1 cellular context compared by ENCODE assay signal in the genomic region with DNA sequence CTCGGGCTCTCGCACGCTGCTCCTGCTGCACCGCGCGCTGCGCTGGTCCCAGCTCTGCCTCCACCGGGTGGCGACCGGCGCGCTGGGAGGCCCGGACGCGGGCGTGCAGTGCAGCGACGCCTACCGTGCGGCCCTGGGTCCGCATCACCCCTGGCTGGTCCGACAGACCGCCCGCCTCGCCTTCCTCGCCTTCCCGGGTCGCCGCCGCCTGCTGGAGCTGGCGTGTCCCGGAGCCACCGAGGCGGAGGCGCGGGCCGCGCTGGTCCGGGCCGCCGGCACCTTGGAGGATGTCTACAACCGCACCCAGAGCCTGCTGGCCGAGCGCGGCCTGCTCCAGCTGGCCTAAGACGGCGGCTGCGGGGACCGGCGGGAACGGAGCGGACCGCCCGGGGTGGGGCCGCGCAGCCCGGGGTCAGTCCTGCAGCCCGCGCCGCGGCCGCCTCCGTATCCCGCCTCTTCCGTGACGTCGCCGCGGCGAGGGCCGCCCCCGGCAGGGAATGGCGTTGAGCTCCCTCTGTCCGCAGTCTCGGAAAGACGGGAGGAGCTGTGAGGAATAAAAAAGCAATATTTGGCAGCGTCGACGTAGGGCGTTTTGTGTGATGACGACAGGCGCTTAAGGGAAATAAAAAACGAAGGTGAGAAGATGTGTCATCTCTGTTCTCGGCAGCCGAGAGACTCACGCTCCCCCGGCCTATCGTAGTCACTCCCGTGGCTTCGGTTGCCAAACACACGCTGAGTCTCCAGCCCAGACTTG.
A peak's percentile ranks its signal among the peaks of the same experiment; 100 is the strongest.
TF ChIP-seq lines count a peak whose summit lies in the region.

No MANE protein-coding gene starts in this region.

TF ChIP-seq in H1, 55 proteins besides CTCF, POLR2A, EP300 and RAD21:
- no peak for TF ChIP-seq MAFK (IDR thresholded peaks at IDR 0.05; ENCODE audit: low read depth, low read length)
- peak; percentile 41; the same call in 1 of the 2 replicates for TF ChIP-seq PHF8 (conservative IDR thresholded peaks at IDR 0.05; ENCODE audit: low read depth, low read length)
- TF ChIP-seq, protein P1, sequence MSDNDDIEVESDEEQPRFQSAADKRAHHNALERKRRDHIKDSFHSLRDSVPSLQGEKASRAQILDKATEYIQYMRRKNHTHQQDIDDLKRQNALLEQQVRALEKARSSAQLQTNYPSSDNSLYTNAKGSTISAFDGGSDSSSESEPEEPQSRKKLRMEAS (IDR thresholded peaks at IDR 0.05) = peak; percentile 52; the same call in 1 of the 2 replicates
- no peak; a peak in 1 of 4 replicates for TF ChIP-seq HDAC2 (IDR thresholded peaks at IDR 0.05; ENCODE audit: borderline replicate concordance in 1 of 2, low read depth in 2 of 2, low read length in 2 of 2)
- no peak for TF ChIP-seq KDM5A (IDR thresholded peaks at IDR 0.05; ENCODE audit: low read length)
- TF ChIP-seq GTF2F1 (IDR thresholded peaks at IDR 0.05; ENCODE audit: borderline replicate concordance, low read depth, low read length) = no peak
- TF ChIP-seq JUN (IDR thresholded peaks at IDR 0.05; ENCODE audit: low read depth, low read length) = no peak
- TF ChIP-seq SIX5 (IDR thresholded peaks at IDR 0.05; ENCODE audit: low read depth, low read length) = no peak
- TF ChIP-seq, protein P2, sequence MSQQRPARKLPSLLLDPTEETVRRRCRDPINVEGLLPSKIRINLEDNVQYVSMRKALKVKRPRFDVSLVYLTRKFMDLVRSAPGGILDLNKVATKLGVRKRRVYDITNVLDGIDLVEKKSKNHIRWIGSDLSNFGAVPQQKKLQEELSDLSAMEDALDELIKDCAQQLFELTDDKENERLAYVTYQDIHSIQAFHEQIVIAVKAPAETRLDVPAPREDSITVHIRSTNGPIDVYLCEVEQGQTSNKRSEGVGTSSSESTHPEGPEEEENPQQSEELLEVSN (IDR thresholded peaks at IDR 0.05) = peak; percentile 55; the same call in 1 of the 2 replicates
- TF ChIP-seq, protein P3, sequence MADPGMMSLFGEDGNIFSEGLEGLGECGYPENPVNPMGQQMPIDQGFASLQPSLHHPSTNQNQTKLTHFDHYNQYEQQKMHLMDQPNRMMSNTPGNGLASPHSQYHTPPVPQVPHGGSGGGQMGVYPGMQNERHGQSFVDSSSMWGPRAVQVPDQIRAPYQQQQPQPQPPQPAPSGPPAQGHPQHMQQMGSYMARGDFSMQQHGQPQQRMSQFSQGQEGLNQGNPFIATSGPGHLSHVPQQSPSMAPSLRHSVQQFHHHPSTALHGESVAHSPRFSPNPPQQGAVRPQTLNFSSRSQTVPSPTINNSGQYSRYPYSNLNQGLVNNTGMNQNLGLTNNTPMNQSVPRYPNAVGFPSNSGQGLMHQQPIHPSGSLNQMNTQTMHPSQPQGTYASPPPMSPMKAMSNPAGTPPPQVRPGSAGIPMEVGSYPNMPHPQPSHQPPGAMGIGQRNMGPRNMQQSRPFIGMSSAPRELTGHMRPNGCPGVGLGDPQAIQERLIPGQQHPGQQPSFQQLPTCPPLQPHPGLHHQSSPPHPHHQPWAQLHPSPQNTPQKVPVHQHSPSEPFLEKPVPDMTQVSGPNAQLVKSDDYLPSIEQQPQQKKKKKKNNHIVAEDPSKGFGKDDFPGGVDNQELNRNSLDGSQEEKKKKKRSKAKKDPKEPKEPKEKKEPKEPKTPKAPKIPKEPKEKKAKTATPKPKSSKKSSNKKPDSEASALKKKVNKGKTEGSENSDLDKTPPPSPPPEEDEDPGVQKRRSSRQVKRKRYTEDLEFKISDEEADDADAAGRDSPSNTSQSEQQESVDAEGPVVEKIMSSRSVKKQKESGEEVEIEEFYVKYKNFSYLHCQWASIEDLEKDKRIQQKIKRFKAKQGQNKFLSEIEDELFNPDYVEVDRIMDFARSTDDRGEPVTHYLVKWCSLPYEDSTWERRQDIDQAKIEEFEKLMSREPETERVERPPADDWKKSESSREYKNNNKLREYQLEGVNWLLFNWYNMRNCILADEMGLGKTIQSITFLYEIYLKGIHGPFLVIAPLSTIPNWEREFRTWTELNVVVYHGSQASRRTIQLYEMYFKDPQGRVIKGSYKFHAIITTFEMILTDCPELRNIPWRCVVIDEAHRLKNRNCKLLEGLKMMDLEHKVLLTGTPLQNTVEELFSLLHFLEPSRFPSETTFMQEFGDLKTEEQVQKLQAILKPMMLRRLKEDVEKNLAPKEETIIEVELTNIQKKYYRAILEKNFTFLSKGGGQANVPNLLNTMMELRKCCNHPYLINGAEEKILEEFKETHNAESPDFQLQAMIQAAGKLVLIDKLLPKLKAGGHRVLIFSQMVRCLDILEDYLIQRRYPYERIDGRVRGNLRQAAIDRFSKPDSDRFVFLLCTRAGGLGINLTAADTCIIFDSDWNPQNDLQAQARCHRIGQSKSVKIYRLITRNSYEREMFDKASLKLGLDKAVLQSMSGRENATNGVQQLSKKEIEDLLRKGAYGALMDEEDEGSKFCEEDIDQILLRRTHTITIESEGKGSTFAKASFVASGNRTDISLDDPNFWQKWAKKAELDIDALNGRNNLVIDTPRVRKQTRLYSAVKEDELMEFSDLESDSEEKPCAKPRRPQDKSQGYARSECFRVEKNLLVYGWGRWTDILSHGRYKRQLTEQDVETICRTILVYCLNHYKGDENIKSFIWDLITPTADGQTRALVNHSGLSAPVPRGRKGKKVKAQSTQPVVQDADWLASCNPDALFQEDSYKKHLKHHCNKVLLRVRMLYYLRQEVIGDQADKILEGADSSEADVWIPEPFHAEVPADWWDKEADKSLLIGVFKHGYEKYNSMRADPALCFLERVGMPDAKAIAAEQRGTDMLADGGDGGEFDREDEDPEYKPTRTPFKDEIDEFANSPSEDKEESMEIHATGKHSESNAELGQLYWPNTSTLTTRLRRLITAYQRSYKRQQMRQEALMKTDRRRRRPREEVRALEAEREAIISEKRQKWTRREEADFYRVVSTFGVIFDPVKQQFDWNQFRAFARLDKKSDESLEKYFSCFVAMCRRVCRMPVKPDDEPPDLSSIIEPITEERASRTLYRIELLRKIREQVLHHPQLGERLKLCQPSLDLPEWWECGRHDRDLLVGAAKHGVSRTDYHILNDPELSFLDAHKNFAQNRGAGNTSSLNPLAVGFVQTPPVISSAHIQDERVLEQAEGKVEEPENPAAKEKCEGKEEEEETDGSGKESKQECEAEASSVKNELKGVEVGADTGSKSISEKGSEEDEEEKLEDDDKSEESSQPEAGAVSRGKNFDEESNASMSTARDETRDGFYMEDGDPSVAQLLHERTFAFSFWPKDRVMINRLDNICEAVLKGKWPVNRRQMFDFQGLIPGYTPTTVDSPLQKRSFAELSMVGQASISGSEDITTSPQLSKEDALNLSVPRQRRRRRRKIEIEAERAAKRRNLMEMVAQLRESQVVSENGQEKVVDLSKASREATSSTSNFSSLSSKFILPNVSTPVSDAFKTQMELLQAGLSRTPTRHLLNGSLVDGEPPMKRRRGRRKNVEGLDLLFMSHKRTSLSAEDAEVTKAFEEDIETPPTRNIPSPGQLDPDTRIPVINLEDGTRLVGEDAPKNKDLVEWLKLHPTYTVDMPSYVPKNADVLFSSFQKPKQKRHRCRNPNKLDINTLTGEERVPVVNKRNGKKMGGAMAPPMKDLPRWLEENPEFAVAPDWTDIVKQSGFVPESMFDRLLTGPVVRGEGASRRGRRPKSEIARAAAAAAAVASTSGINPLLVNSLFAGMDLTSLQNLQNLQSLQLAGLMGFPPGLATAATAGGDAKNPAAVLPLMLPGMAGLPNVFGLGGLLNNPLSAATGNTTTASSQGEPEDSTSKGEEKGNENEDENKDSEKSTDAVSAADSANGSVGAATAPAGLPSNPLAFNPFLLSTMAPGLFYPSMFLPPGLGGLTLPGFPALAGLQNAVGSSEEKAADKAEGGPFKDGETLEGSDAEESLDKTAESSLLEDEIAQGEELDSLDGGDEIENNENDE (IDR thresholded peaks at IDR 0.05; ENCODE audit: insufficient replicate concordance, low read length) = no peak
- TF ChIP-seq, protein P4, sequence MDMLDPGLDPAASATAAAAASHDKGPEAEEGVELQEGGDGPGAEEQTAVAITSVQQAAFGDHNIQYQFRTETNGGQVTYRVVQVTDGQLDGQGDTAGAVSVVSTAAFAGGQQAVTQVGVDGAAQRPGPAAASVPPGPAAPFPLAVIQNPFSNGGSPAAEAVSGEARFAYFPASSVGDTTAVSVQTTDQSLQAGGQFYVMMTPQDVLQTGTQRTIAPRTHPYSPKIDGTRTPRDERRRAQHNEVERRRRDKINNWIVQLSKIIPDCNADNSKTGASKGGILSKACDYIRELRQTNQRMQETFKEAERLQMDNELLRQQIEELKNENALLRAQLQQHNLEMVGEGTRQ (IDR thresholded peaks at IDR 0.05; ENCODE audit: low read length) = no peak
- TF ChIP-seq ASH2L (IDR thresholded peaks at IDR 0.05; ENCODE audit: low read length) = peak; percentile 51
- no peak for TF ChIP-seq RNF2 (IDR thresholded peaks at IDR 0.05; ENCODE audit: borderline replicate concordance, low read depth, low read length, missing control alignments, poor library complexity, severe bottlenecking)
- no peak for TF ChIP-seq SAP30 (IDR thresholded peaks at IDR 0.05; ENCODE audit: insufficient read depth, insufficient replicate concordance, low read length)
- peak; percentile 58 for TF ChIP-seq CREB1 (IDR thresholded peaks at IDR 0.05)
- TF ChIP-seq TAF7 (optimal IDR thresholded peaks at IDR 0.05; ENCODE audit: borderline replicate concordance, low read depth, low read length) = peak; percentile 21
- TF ChIP-seq NANOG (IDR thresholded peaks at IDR 0.05; ENCODE audit: insufficient read depth, low read depth, low read length, poor library complexity, severe bottlenecking) = no peak
- peak; percentile 77 for TF ChIP-seq CTBP2 (IDR thresholded peaks at IDR 0.05; ENCODE audit: borderline replicate concordance, insufficient read depth, insufficient read length, low read length)
- TF ChIP-seq, protein P5, sequence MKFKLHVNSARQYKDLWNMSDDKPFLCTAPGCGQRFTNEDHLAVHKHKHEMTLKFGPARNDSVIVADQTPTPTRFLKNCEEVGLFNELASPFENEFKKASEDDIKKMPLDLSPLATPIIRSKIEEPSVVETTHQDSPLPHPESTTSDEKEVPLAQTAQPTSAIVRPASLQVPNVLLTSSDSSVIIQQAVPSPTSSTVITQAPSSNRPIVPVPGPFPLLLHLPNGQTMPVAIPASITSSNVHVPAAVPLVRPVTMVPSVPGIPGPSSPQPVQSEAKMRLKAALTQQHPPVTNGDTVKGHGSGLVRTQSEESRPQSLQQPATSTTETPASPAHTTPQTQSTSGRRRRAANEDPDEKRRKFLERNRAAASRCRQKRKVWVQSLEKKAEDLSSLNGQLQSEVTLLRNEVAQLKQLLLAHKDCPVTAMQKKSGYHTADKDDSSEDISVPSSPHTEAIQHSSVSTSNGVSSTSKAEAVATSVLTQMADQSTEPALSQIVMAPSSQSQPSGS (IDR thresholded peaks at IDR 0.05; ENCODE audit: low read length) = no peak
- peak; percentile 55 for TF ChIP-seq KDM4A (IDR thresholded peaks at IDR 0.05; ENCODE audit: low read depth, low read length, severe bottlenecking)
